11 cellular contexts compared by ENCODE assay signal in the genomic region with DNA sequence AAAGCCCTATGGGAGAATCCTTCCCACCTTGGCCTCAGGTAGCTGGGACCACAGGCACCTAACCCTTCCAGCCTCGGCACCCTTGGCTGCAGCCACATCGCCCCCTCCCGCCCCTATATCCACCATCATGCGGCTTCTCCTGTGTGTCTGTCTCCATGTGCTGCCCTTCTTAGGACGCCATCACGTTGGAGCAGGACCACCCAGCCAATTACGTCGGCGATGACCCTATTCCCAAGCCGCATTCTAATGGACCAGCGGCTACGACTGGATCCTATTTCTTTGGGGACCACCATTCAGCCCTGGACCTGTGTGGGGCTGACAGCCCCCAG. TPM values are rescaled to one million over a fixed set of nuclear protein-coding genes. Genes with fewer than 3 reads are reported as not detected.
A peak's percentile ranks its signal among the peaks of the same experiment; 100 is the strongest.
DNase-seq lines count a peak whose midpoint lies in the region; ATAC-seq and TF ChIP-seq lines count a peak whose summit lies in the region.
"Had no signal": no experiment of that assay in that cellular context is flagged by ENCODE, and none has a peak within 500 bp of the region (broad histone marks: within the 10 kb centered on the region; RNA-seq: fewer than 3 reads in every experiment).

No MANE protein-coding gene starts in this region.

- H3K9me3 Mint-ChIP-seq in CD4-positive, alpha-beta memory T cell: no peaks in the 10 kb centered on the region

- H3K27ac ChIP-seq in CD4-positive, alpha-beta memory T cell (ENCODE audit: low read depth, low read length): peak overlapping the region; percentile 43
- H3K27ac ChIP-seq in RWPE1 (peak overlapping the region; percentile 99), esophagus muscularis mucosa (replicated peaks in 1 of 4) (peak overlapping the region; percentile 54 to 72 (median 65)), psoas muscle (peak overlapping the region; percentile 53)

- no peaks in the 10 kb centered on the region for H3K36me3 ChIP-seq in CD4-positive, alpha-beta memory T cell (ENCODE audit: insufficient read depth, low read length)
- H3K36me3 ChIP-seq in esophagus muscularis mucosa: no peaks in the 10 kb centered on the region
- no peaks in the 10 kb centered on the region for H3K36me3 ChIP-seq in psoas muscle (ENCODE audit: insufficient read depth in 1 of 2, low read depth in 1 of 2)

- H3K36me3 Mint-ChIP-seq in CD4-positive, alpha-beta memory T cell: no peaks in the 10 kb centered on the region

- no peaks in the 10 kb centered on the region for H3K27me3 Mint-ChIP-seq in CD4-positive, alpha-beta memory T cell

- 91% methylated on average over 12 of the region's 12 CpGs for WGBS in esophagus muscularis mucosa
- 82 to 90% (median 84%) methylated on average over 12 of the region's 12 CpGs for WGBS in psoas muscle, 3 donors

- no peaks in the 10 kb centered on the region for H3K27me3 ChIP-seq in CD4-positive, alpha-beta memory T cell (ENCODE audit: insufficient read depth, low read length)
- H3K27me3 ChIP-seq in esophagus muscularis mucosa: no peaks in the 10 kb centered on the region
- no peaks in the 10 kb centered on the region for H3K27me3 ChIP-seq in psoas muscle (ENCODE audit: insufficient read depth in 3 of 3, low read length in 2 of 3)

- H3K9me3 ChIP-seq in CD4-positive, alpha-beta memory T cell (ENCODE audit: control insufficient read depth in 1 of 2, low read length in 2 of 2): no peaks in the 10 kb centered on the region
- no peaks in the 10 kb centered on the region for H3K9me3 ChIP-seq in esophagus muscularis mucosa
- H3K9me3 ChIP-seq in psoas muscle: no peaks in the 10 kb centered on the region

- in situ Hi-C loops in ACHN (cut with HindIII; ENCODE audit: low pct_ligation_motif_present, low pct_unique_long_range_greater_than_20kb, low sequenced_read_pairs): no loop called here

- DNase-seq in CD4-positive, alpha-beta memory T cell: no peak
- DNase-seq in RWPE1 (ENCODE audit: low spot score): no peak
- DNase-seq in esophagus muscularis mucosa (ENCODE audit: extremely low spot score): no peak
- no peak for DNase-seq in psoas muscle
- DNase-seq in SK-N-DZ (ENCODE audit: low spot score): no peak
- no peak for DNase-seq in ACHN
- DNase-seq: activated T-cell treated with anti-CD3 and anti-CD28 coated beads for 4 hours, DND-41, NCI-H2029 treated with DMSO at 0.1 percent for 48 hours had no signal

- H3K4me3 Mint-ChIP-seq in CD4-positive, alpha-beta memory T cell: peak overlapping the region in 4 of 8 donors; percentile 26 to 83 (median 36)

- no peak for TF ChIP-seq POLR2A in esophagus muscularis mucosa (IDR thresholded peaks at IDR 0.05; ENCODE audit: low read depth)

- ATAC-seq in psoas muscle: no peak
- no peak for ATAC-seq in HG03175 (IDR thresholded peaks at IDR 0.05; ENCODE audit: unreplicated experiment)
- ATAC-seq in HG03571 (IDR thresholded peaks at IDR 0.05; ENCODE audit: unreplicated experiment): no peak

- H3K4me1 ChIP-seq in CD4-positive, alpha-beta memory T cell (ENCODE audit: insufficient read depth, low read length): peaks cover 49% of the 10 kb centered on the region
- peaks cover 26 to 58% (median 44%) of the 10 kb centered on the region in 4 donors for H3K4me1 ChIP-seq in esophagus muscularis mucosa
- H3K4me1 ChIP-seq in psoas muscle: peaks cover 21% of the 10 kb centered on the region

- CTCF ChIA-PET in CD4-positive, alpha-beta memory T cell (lab: Charles Lee; ENCODE audit: partially characterized antibody): interaction anchor here (1.9 to 3.0 kb wide), 2 partner anchors 10 to 20 kb away, joined by 8 to 10 read pairs; no protein-coding TSS in a partner anchor
- CTCF ChIA-PET in RWPE1 (lab: Yijun Ruan, JAX): interaction anchor here (1.7 kb wide), 1 partner anchor 10 kb away, joined by 4 read pairs; no protein-coding TSS in a partner anchor

- H3K27ac Mint-ChIP-seq in CD4-positive, alpha-beta memory T cell: peak overlapping the region in 6 of 7 donors; percentile 65 to 91 (median 76)

- intact Hi-C loops in CD4-positive, alpha-beta memory T cell (cut with micrococcal nuclease): no loop called here
- intact Hi-C loops in esophagus muscularis mucosa (cut with DNase I) (no loop called here), psoas muscle (cut with DNase I) (no loop called here)

- TF ChIP-seq EP300 in esophagus muscularis mucosa (IDR thresholded peaks at IDR 0.05): no peak

- TF ChIP-seq CTCF in RWPE1 (conservative IDR thresholded peaks at IDR 0.05; ENCODE audit: low read depth) (no peak), esophagus muscularis mucosa (IDR thresholded peaks at IDR 0.05) (no peak), psoas muscle (IDR thresholded peaks at IDR 0.05) (no peak)

- POLR2A ChIA-PET in CD4-positive, alpha-beta memory T cell (lab: Charles Lee; ENCODE audit: partially characterized antibody): interaction anchor here (0.6 to 1.7 kb wide), 7 partner anchors 10 to 78 kb away, joined by 3 to 7 read pairs (median 5); partner anchors contain the start of gene SLC16A3
- POLR2A ChIA-PET in RWPE1 (lab: Yijun Ruan, JAX; ENCODE audit: low non-redundant PET): interaction anchor here (1.0 kb wide), 1 partner anchor 19 kb away, joined by 3 read pairs; no protein-coding TSS in a partner anchor

- H3K4me1 Mint-ChIP-seq in CD4-positive, alpha-beta memory T cell: peaks cover 11 to 34% (median 28%) of the 10 kb centered on the region in 4 donors

- no peak overlapping the region for H3K4me3 ChIP-seq in CD4-positive, alpha-beta memory T cell (ENCODE audit: low read length in 2 of 2)
- H3K4me3 ChIP-seq in esophagus muscularis mucosa (no peak overlapping the region), psoas muscle (no peak overlapping the region)

RNA-seq across cellular contexts. Expression of gene CCDC57, which starts 3.3 kb away (rescaled TPM):
- 10 to 100 TPM; 80.5 to 88.7 TPM for total RNA-seq in CD4-positive, alpha-beta memory T cell
- polyA plus RNA-seq in CD4-positive, alpha-beta memory T cell: 10 to 100 TPM; 41.6 to 43.6 TPM
- 10 to 100 TPM in 3 of 4 donors, 1 to 10 TPM in 1; 8.4 to 21.6 (median 16.4) TPM for total RNA-seq in esophagus muscularis mucosa
- total RNA-seq in psoas muscle: 10 to 100 TPM; 10.2 to 15.3 (median 12.4) TPM
- 10 to 100 TPM in 1 of 3 donors, 1 to 10 TPM in 2; 7.2 to 11.1 (median 8.6) TPM for polyA plus RNA-seq in psoas muscle
- 13.0 and 24.1 TPM in 2 replicates for polyA plus RNA-seq in SK-N-DZ (2014; cell fraction: cytosol; rRNA removed)
- polyA plus RNA-seq in SK-N-DZ (2014; cell fraction: nucleus; rRNA removed): 39.5 and 75.5 TPM in 2 replicates

RNA-seq across cellular contexts. Expression of gene SLC16A3, which starts 12.9 kb away (rescaled TPM):
- total RNA-seq in CD4-positive, alpha-beta memory T cell: 10 to 100 TPM; 30.3 to 31.4 TPM
- 1 to 10 TPM; 1.4 to 5.6 TPM for polyA plus RNA-seq in CD4-positive, alpha-beta memory T cell
- total RNA-seq in esophagus muscularis mucosa (10 to 100 TPM; 17.0 to 28.8 (median 23.4) TPM), psoas muscle (100 to 1,000 TPM in 2 of 4 donors, 10 to 100 TPM in 2; 18.6 to 182 (median 70.1) TPM)
- 100 to 1,000 TPM; 102 to 263 (median 128) TPM for polyA plus RNA-seq in psoas muscle
- polyA plus RNA-seq in SK-N-DZ (2014; cell fraction: cytosol; rRNA removed): 70.5 and 78.7 TPM in 2 replicates
- polyA plus RNA-seq in SK-N-DZ (2014; cell fraction: nucleus; rRNA removed): 43.3 and 51.0 TPM in 2 replicates

RNA-seq across cellular contexts. Expression of gene CSNK1D, which starts 57.6 kb away (rescaled TPM):
- total RNA-seq in CD4-positive, alpha-beta memory T cell: 100 to 1,000 TPM; 182 TPM
- polyA plus RNA-seq in CD4-positive, alpha-beta memory T cell: 10 to 100 TPM; 31.6 to 77.2 TPM
- total RNA-seq in esophagus muscularis mucosa (10 to 100 TPM; 47.2 to 65.5 (median 61.0) TPM), psoas muscle (100 to 1,000 TPM in 3 of 4 donors, 10 to 100 TPM in 1; 73.5 to 139 (median 116) TPM)
- 100 to 1,000 TPM in 1 of 3 donors, 10 to 100 TPM in 2; 74.3 to 124 (median 92.7) TPM for polyA plus RNA-seq in psoas muscle
- 25.1 and 31.2 TPM in 2 replicates for polyA plus RNA-seq in SK-N-DZ (2014; cell fraction: cytosol; rRNA removed)
- polyA plus RNA-seq in SK-N-DZ (2014; cell fraction: nucleus; rRNA removed): 49.5 and 120 TPM in 2 replicates

Comparison
In these comparisons a context has a peak if more than half of its experiments do, and no peak if none do; other contexts are left out.
1. H3K27ac ChIP-seq: peak in every context shown above with its lines; median percentile 99 in RWPE1; 65 in esophagus muscularis mucosa; 53 in psoas muscle; 43 in CD4-positive, alpha-beta memory T cell.